Comparison of ENCODE assay signal across 25 cellular contexts in genomic region chr14:24323341-24323740, GRCh38. TPM values are rescaled to one million over a fixed set of nuclear protein-coding genes. Genes with fewer than 3 reads are reported as not detected.
"Had no signal": no experiment of that assay in that cellular context is flagged by ENCODE, and none has a peak within 500 bp of the region (broad histone marks: within the 10 kb centered on the region; RNA-seq: fewer than 3 reads in every experiment).

No MANE protein-coding gene starts in this region.

- H3K9me3 Mint-ChIP-seq: effector memory CD8-positive, alpha-beta T cell; stimulated activated naive CD8-positive, alpha-beta T cell treated with anti-CD3 and anti-CD28 coated beads, Interleukin-15, Interleukin-2, amounts not matched to agents 100 ng/mL and 50 ng/mL, for 24 hours had no signal

- H3K36me3 Mint-ChIP-seq: activated naive CD8-positive, alpha-beta T cell; brain had no signal

- H3K27me3 ChIP-seq: ascending aorta, cardiac muscle cell, right atrium auricular region, spleen, thyroid gland, upper lobe of left lung, vagina had no signal

- H3K27me3 Mint-ChIP-seq: activated naive CD8-positive, alpha-beta T cell; stimulated activated naive CD8-positive, alpha-beta T cell treated with anti-CD3 and anti-CD28 coated beads, Interleukin-15, Interleukin-2, amounts not matched to agents 100 ng/mL and 50 ng/mL, for 24 hours had no signal

- H3K4me3 ChIP-seq: ascending aorta, cardiac muscle cell, right atrium auricular region, spleen, thyroid gland, upper lobe of left lung, vagina had no signal

- DNase-seq: activated CD4-positive, alpha-beta T cell treated with anti-CD3 and anti-CD28 coated beads for 4 hours; activated CD4-positive, alpha-beta T cell treated with anti-CD3 and anti-CD28 coated beads, Interleukin-2, amount 50 U/mL, for 4 hours; activated CD4-positive, CD25-positive, alpha-beta regulatory T cell; activated CD8-positive, alpha-beta memory T cell treated with anti-CD3 and anti-CD28 coated beads for 24 hours; activated effector memory CD4-positive, alpha-beta T cell treated with Interleukin-2 at 50 U/mL for 16 hours; activated naive CD4-positive, alpha-beta T cell treated with Interleukin-2 at 50 U/mL for 16 hours; cortex of kidney; effector memory CD8-positive, alpha-beta T cell; head of caudate nucleus; hippocampal formation; left cardiac atrium; left ventricle myocardium superior; occipital lobe; spleen; T-helper 1 cell; thyroid gland had no signal

- H3K27ac Mint-ChIP-seq: activated naive CD8-positive, alpha-beta T cell; brain; stimulated activated naive CD8-positive, alpha-beta T cell treated with anti-CD3 and anti-CD28 coated beads, Interleukin-15, Interleukin-2, amounts not matched to agents 100 ng/mL and 50 ng/mL, for 24 hours had no signal

- H3K4me1 Mint-ChIP-seq: brain had no signal

- H3K36me3 ChIP-seq: ascending aorta, cardiac muscle cell, right atrium auricular region, thyroid gland, vagina had no signal

- ATAC-seq: effector memory CD8-positive, alpha-beta T cell; left cardiac atrium; left ventricle myocardium superior had no signal

- H3K27ac ChIP-seq: ascending aorta, cardiac muscle cell, right atrium auricular region, spleen, thyroid gland, upper lobe of left lung, vagina had no signal

- H3K4me1 ChIP-seq: ascending aorta, right atrium auricular region, thyroid gland, vagina had no signal

- H3K4me3 Mint-ChIP-seq: activated naive CD8-positive, alpha-beta T cell; brain; effector memory CD8-positive, alpha-beta T cell; stimulated activated naive CD8-positive, alpha-beta T cell treated with anti-CD3 and anti-CD28 coated beads, Interleukin-15, Interleukin-2, amounts not matched to agents 100 ng/mL and 50 ng/mL, for 24 hours had no signal

- H3K9me3 ChIP-seq: ascending aorta, right atrium auricular region, spleen, thyroid gland, upper lobe of left lung, vagina had no signal

RNA-seq across cellular contexts. Expression of gene ADCY4, which starts 11.5 kb away (rescaled TPM):
- polyA plus RNA-seq: cardiac muscle cell, neural cell had no signal

RNA-seq across cellular contexts. Expression of gene CIDEB, which starts 15.6 kb away (rescaled TPM):
- total RNA-seq: cardiac muscle cell had no signal
- polyA plus RNA-seq: cardiac muscle cell, neural cell had no signal

RNA-seq across cellular contexts. Expression of gene RIPK3, which starts 16.4 kb away (rescaled TPM):
- polyA plus RNA-seq: cardiac muscle cell, neural cell had no signal
